2 cellular contexts compared by ENCODE assay signal in the genomic region with DNA sequence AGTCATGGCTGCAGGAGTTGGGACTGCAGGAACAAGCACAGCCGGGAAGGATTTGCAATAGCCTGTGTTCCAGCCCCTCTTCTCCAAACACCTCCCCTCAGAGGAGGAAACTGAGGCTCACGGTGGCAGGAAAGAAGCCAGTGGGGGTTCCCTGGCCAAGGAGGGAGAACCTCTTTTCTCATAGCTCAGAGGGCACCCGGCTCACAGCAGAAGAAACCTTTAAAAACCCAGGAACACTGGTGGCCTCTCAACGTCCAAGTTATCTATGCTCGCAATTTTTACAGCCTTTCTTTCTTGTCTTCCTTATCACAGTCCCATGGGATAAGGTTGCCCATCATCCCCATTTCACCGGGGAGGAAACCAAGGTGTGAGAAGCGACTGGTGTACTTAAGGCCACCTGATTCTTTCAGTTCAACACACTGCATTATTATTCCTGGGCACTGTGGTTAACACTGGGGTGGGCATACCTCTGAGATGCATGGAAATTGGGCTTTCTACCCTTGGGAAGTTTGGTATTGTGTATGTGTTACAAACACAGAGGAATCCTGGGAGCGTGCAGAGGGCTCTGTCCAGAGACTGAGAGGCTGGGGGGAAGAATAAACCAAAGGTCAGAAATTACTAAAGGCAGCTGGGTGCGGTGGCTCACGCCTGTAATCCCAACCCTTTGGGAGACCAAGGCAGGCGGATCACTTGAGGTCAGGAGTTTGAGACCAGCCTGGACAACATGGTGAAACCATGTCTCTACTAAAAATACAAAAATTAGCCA.
TF ChIP-seq lines count a peak whose summit lies in the region.

No MANE protein-coding gene starts in this region.

TF ChIP-seq in GM12878, 131 proteins besides CTCF, POLR2A, EP300 and RAD21 (continues in another document):
- TF ChIP-seq, protein P1, sequence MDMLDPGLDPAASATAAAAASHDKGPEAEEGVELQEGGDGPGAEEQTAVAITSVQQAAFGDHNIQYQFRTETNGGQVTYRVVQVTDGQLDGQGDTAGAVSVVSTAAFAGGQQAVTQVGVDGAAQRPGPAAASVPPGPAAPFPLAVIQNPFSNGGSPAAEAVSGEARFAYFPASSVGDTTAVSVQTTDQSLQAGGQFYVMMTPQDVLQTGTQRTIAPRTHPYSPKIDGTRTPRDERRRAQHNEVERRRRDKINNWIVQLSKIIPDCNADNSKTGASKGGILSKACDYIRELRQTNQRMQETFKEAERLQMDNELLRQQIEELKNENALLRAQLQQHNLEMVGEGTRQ (IDR thresholded peaks at IDR 0.05; ENCODE audit: borderline replicate concordance, low read depth, low read length) = no peak
- no peak for TF ChIP-seq SUPT20H (IDR thresholded peaks at IDR 0.05; ENCODE audit: borderline replicate concordance, control insufficient read depth, low read depth, low read length)
- no peak for TF ChIP-seq CHD1 (IDR thresholded peaks at IDR 0.05; ENCODE audit: low read depth, low read length)
- TF ChIP-seq SUZ12 (IDR thresholded peaks at IDR 0.05; ENCODE audit: unreplicated experiment) = no peak
- TF ChIP-seq, protein P2, sequence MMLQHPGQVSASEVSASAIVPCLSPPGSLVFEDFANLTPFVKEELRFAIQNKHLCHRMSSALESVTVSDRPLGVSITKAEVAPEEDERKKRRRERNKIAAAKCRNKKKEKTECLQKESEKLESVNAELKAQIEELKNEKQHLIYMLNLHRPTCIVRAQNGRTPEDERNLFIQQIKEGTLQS (IDR thresholded peaks at IDR 0.05; ENCODE audit: borderline replicate concordance, extremely low read depth, low read depth, low read length) = no peak
- TF ChIP-seq, protein P3, sequence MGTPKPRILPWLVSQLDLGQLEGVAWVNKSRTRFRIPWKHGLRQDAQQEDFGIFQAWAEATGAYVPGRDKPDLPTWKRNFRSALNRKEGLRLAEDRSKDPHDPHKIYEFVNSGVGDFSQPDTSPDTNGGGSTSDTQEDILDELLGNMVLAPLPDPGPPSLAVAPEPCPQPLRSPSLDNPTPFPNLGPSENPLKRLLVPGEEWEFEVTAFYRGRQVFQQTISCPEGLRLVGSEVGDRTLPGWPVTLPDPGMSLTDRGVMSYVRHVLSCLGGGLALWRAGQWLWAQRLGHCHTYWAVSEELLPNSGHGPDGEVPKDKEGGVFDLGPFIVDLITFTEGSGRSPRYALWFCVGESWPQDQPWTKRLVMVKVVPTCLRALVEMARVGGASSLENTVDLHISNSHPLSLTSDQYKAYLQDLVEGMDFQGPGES (IDR thresholded peaks at IDR 0.05) = no peak
- TF ChIP-seq JUNB (IDR thresholded peaks at IDR 0.05) = no peak
- TF ChIP-seq, protein P4, sequence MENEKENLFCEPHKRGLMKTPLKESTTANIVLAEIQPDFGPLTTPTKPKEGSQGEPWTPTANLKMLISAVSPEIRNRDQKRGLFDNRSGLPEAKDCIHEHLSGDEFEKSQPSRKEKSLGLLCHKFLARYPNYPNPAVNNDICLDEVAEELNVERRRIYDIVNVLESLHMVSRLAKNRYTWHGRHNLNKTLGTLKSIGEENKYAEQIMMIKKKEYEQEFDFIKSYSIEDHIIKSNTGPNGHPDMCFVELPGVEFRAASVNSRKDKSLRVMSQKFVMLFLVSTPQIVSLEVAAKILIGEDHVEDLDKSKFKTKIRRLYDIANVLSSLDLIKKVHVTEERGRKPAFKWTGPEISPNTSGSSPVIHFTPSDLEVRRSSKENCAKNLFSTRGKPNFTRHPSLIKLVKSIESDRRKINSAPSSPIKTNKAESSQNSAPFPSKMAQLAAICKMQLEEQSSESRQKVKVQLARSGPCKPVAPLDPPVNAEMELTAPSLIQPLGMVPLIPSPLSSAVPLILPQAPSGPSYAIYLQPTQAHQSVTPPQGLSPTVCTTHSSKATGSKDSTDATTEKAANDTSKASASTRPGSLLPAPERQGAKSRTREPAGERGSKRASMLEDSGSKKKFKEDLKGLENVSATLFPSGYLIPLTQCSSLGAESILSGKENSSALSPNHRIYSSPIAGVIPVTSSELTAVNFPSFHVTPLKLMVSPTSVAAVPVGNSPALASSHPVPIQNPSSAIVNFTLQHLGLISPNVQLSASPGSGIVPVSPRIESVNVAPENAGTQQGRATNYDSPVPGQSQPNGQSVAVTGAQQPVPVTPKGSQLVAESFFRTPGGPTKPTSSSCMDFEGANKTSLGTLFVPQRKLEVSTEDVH (IDR thresholded peaks at IDR 0.05; ENCODE audit: low read depth, partially characterized antibody) = no peak
- TF ChIP-seq, protein P5, sequence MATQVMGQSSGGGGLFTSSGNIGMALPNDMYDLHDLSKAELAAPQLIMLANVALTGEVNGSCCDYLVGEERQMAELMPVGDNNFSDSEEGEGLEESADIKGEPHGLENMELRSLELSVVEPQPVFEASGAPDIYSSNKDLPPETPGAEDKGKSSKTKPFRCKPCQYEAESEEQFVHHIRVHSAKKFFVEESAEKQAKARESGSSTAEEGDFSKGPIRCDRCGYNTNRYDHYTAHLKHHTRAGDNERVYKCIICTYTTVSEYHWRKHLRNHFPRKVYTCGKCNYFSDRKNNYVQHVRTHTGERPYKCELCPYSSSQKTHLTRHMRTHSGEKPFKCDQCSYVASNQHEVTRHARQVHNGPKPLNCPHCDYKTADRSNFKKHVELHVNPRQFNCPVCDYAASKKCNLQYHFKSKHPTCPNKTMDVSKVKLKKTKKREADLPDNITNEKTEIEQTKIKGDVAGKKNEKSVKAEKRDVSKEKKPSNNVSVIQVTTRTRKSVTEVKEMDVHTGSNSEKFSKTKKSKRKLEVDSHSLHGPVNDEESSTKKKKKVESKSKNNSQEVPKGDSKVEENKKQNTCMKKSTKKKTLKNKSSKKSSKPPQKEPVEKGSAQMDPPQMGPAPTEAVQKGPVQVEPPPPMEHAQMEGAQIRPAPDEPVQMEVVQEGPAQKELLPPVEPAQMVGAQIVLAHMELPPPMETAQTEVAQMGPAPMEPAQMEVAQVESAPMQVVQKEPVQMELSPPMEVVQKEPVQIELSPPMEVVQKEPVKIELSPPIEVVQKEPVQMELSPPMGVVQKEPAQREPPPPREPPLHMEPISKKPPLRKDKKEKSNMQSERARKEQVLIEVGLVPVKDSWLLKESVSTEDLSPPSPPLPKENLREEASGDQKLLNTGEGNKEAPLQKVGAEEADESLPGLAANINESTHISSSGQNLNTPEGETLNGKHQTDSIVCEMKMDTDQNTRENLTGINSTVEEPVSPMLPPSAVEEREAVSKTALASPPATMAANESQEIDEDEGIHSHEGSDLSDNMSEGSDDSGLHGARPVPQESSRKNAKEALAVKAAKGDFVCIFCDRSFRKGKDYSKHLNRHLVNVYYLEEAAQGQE (IDR thresholded peaks at IDR 0.05; ENCODE audit: low read depth, low read length) = no peak
- no peak for TF ChIP-seq FOS (IDR thresholded peaks at IDR 0.05; ENCODE audit: borderline replicate concordance, extremely low read depth, insufficient read length)
- no peak for TF ChIP-seq ZNF207 (IDR thresholded peaks at IDR 0.05; ENCODE audit: borderline replicate concordance)
- no peak for TF ChIP-seq NFIC (IDR thresholded peaks at IDR 0.05; ENCODE audit: low read depth, low read length)

TF ChIP-seq in HepG2, 621 proteins besides CTCF, POLR2A, EP300 and RAD21 (continues in another document):
- TF ChIP-seq MZF1 (CRISPR knock-in tag; IDR thresholded peaks at IDR 0.05; ENCODE audit: borderline replicate concordance) (no peak), HOXA7 (CRISPR knock-in tag; IDR thresholded peaks at IDR 0.05) (no peak), HOXA3 (CRISPR knock-in tag; IDR thresholded peaks at IDR 0.05) (peak; percentile 39; the same call in 1 of the 2 replicates), SYNCRIP (IDR thresholded peaks at IDR 0.05; ENCODE audit: insufficient read depth, low read depth, low read length) (no peak), ZNF382 (CRISPR knock-in tag; IDR thresholded peaks at IDR 0.05; ENCODE audit: borderline replicate concordance) (no peak), PHF8 (CRISPR knock-in tag; IDR thresholded peaks at IDR 0.05) (no peak; the same call in 1 of the 2 replicates), RNF2 (conservative IDR thresholded peaks at IDR 0.05; ENCODE audit: low read depth) (no peak), SAFB2 (CRISPR knock-in tag; IDR thresholded peaks at IDR 0.05; ENCODE audit: borderline replicate concordance, low read depth) (peak; percentile 2; the same call in 1 of the 2 replicates), ZNF773 (CRISPR knock-in tag; IDR thresholded peaks at IDR 0.05; ENCODE audit: borderline replicate concordance) (no peak), ZNF619 (CRISPR knock-in tag; IDR thresholded peaks at IDR 0.05) (peak; percentile 14; the same call in 1 of the 2 replicates), NR2F1 (CRISPR knock-in tag; IDR thresholded peaks at IDR 0.05) (no peak), CCAR2 (optimal IDR thresholded peaks at IDR 0.05; ENCODE audit: low read depth, low read length) (no peak), KMT2A (CRISPR knock-in tag; IDR thresholded peaks at IDR 0.05) (0 out of 2 replicates have a peak, but pooled peaks have one; percentile 5), ZNF766 (CRISPR knock-in tag; IDR thresholded peaks at IDR 0.05; ENCODE audit: borderline replicate concordance) (peak; percentile 14; the same call in 1 of the 2 replicates), ZNF235 (CRISPR knock-in tag; IDR thresholded peaks at IDR 0.05; ENCODE audit: borderline replicate concordance) (peak; percentile 84), ZMYM3 (CRISPR knock-in tag; IDR thresholded peaks at IDR 0.05) (0 out of 2 replicates have a peak, but pooled peaks have one; percentile 68), ZNF430 (CRISPR knock-in tag; IDR thresholded peaks at IDR 0.05) (peak; percentile 58), PCBP1 (IDR thresholded peaks at IDR 0.05; ENCODE audit: borderline replicate concordance, low read depth, low read length) (no peak), CC2D1A (CRISPR knock-in tag; IDR thresholded peaks at IDR 0.05) (no peak), POGZ (CRISPR knock-in tag; IDR thresholded peaks at IDR 0.05) (peak; percentile 1; the same call in 1 of the 2 replicates), ZNF329 (CRISPR knock-in tag; IDR thresholded peaks at IDR 0.05; ENCODE audit: low read depth) (no peak), WIZ (CRISPR knock-in tag; IDR thresholded peaks at IDR 0.05) (peak; percentile 91), FOXC1 (CRISPR knock-in tag; IDR thresholded peaks at IDR 0.05; ENCODE audit: borderline replicate concordance) (no peak), REL (CRISPR knock-in tag; conservative IDR thresholded peaks at IDR 0.05) (no peak)
- TF ChIP-seq, protein P6, sequence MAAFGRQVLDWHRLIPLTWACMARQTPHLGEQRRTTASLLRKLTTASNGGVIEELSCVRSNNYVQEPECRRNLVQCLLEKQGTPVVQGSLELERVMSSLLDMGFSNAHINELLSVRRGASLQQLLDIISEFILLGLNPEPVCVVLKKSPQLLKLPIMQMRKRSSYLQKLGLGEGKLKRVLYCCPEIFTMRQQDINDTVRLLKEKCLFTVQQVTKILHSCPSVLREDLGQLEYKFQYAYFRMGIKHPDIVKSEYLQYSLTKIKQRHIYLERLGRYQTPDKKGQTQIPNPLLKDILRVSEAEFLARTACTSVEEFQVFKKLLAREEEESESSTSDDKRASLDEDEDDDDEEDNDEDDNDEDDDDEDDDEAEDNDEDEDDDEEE (CRISPR knock-in tag; IDR thresholded peaks at IDR 0.05) = no peak
- TF ChIP-seq, protein P7, sequence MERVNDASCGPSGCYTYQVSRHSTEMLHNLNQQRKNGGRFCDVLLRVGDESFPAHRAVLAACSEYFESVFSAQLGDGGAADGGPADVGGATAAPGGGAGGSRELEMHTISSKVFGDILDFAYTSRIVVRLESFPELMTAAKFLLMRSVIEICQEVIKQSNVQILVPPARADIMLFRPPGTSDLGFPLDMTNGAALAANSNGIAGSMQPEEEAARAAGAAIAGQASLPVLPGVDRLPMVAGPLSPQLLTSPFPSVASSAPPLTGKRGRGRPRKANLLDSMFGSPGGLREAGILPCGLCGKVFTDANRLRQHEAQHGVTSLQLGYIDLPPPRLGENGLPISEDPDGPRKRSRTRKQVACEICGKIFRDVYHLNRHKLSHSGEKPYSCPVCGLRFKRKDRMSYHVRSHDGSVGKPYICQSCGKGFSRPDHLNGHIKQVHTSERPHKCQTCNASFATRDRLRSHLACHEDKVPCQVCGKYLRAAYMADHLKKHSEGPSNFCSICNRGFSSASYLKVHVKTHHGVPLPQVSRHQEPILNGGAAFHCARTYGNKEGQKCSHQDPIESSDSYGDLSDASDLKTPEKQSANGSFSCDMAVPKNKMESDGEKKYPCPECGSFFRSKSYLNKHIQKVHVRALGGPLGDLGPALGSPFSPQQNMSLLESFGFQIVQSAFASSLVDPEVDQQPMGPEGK (CRISPR knock-in tag; IDR thresholded peaks at IDR 0.05) = peak; percentile 52; the same call in 1 of the 2 replicates
- TF ChIP-seq, protein P8, sequence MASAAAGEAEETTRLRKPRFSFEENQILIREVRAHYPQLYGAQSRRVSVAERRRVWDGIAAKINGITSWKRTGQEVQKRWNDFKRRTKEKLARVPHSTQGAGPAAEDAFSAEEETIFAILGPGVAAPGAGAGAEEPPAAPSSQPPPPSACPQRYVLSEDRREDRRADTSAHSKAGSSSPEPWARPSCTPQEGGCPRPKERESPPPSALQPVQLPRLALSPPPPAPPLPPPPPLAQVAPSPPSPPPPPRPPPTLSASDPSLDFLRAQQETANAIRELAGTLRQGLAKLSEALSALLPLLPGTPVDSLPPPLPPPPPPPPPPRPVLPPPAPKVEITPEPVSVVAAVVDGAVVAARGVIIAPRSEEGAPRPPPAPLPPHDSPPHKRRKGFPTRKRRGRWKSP (CRISPR knock-in tag; IDR thresholded peaks at IDR 0.05) = 0 out of 2 replicates have a peak, but pooled peaks have one; percentile 17
- TF ChIP-seq, protein P9, sequence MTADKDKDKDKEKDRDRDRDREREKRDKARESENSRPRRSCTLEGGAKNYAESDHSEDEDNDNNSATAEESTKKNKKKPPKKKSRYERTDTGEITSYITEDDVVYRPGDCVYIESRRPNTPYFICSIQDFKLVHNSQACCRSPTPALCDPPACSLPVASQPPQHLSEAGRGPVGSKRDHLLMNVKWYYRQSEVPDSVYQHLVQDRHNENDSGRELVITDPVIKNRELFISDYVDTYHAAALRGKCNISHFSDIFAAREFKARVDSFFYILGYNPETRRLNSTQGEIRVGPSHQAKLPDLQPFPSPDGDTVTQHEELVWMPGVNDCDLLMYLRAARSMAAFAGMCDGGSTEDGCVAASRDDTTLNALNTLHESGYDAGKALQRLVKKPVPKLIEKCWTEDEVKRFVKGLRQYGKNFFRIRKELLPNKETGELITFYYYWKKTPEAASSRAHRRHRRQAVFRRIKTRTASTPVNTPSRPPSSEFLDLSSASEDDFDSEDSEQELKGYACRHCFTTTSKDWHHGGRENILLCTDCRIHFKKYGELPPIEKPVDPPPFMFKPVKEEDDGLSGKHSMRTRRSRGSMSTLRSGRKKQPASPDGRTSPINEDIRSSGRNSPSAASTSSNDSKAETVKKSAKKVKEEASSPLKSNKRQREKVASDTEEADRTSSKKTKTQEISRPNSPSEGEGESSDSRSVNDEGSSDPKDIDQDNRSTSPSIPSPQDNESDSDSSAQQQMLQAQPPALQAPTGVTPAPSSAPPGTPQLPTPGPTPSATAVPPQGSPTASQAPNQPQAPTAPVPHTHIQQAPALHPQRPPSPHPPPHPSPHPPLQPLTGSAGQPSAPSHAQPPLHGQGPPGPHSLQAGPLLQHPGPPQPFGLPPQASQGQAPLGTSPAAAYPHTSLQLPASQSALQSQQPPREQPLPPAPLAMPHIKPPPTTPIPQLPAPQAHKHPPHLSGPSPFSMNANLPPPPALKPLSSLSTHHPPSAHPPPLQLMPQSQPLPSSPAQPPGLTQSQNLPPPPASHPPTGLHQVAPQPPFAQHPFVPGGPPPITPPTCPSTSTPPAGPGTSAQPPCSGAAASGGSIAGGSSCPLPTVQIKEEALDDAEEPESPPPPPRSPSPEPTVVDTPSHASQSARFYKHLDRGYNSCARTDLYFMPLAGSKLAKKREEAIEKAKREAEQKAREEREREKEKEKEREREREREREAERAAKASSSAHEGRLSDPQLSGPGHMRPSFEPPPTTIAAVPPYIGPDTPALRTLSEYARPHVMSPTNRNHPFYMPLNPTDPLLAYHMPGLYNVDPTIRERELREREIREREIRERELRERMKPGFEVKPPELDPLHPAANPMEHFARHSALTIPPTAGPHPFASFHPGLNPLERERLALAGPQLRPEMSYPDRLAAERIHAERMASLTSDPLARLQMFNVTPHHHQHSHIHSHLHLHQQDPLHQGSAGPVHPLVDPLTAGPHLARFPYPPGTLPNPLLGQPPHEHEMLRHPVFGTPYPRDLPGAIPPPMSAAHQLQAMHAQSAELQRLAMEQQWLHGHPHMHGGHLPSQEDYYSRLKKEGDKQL (CRISPR knock-in tag; IDR thresholded peaks at IDR 0.05; ENCODE audit: low read depth) = no peak
